ENCODE assay signal across 1 cellular context in genomic region chr3:188152660-188153497, GRCh38.
A peak's percentile ranks its signal among the peaks of the same experiment; 100 is the strongest.
TF ChIP-seq lines count a peak whose summit lies in the region.

No MANE protein-coding gene starts in this region.

TF ChIP-seq in WTC11, 78 proteins besides CTCF, POLR2A, EP300 and RAD21 (continued from another document):
- TF ChIP-seq ZNF425 (CRISPR knock-in tag; conservative IDR thresholded peaks at IDR 0.05): 0 out of 2 replicates have a peak, but pooled peaks have one; percentile 29
- no peak for TF ChIP-seq ZNF396 (CRISPR knock-in tag; IDR thresholded peaks at IDR 0.05; ENCODE audit: borderline replicate concordance)
- TF ChIP-seq ZNF416 (CRISPR knock-in tag; IDR thresholded peaks at IDR 0.05): no peak
- no peak for TF ChIP-seq HMGXB4 (CRISPR knock-in tag; IDR thresholded peaks at IDR 0.05)
- TF ChIP-seq NFATC4 (CRISPR knock-in tag; IDR thresholded peaks at IDR 0.05): peak; percentile 49; the same call in 1 of the 2 replicates
- TF ChIP-seq ZNF671 (CRISPR knock-in tag; IDR thresholded peaks at IDR 0.05): no peak
- no peak for TF ChIP-seq ELF4 (CRISPR knock-in tag; IDR thresholded peaks at IDR 0.05; ENCODE audit: low read depth)
- TF ChIP-seq TEAD1 (CRISPR knock-in tag; IDR thresholded peaks at IDR 0.05): 0 out of 2 replicates have a peak, but pooled peaks have one; percentile 10
- peak; percentile 74; the same call in 1 of the 2 replicates for TF ChIP-seq AR (CRISPR knock-in tag; IDR thresholded peaks at IDR 0.05)
- TF ChIP-seq SMAD3 (CRISPR knock-in tag; IDR thresholded peaks at IDR 0.05; ENCODE audit: borderline replicate concordance): no peak
- TF ChIP-seq CBFB (CRISPR knock-in tag; IDR thresholded peaks at IDR 0.05; ENCODE audit: low read depth): no peak
- no peak for TF ChIP-seq ZNF219 (CRISPR knock-in tag; IDR thresholded peaks at IDR 0.05; ENCODE audit: borderline replicate concordance)
- TF ChIP-seq GRHL2 (CRISPR knock-in tag; IDR thresholded peaks at IDR 0.05; ENCODE audit: insufficient replicate concordance, severe bottlenecking): no peak
- no peak for TF ChIP-seq RELA (CRISPR knock-in tag; IDR thresholded peaks at IDR 0.05; ENCODE audit: borderline replicate concordance)
- TF ChIP-seq SP1 (CRISPR knock-in tag; conservative IDR thresholded peaks at IDR 0.05): 0 out of 2 replicates have a peak, but pooled peaks have one; percentile 35
